In genomic region chr9:35863583-35863982, GRCh38 we compare ENCODE assay signal across 19 cellular contexts. TPM values are rescaled to one million over a fixed set of nuclear protein-coding genes. Genes with fewer than 3 reads are reported as not detected.
DNase-seq lines count a peak whose midpoint lies in the region; ATAC-seq, FAIRE-seq and TF ChIP-seq lines count a peak whose summit lies in the region.
"Had no signal": no experiment of that assay in that cellular context is flagged by ENCODE, and none has a peak within 500 bp of the region (broad histone marks: within the 10 kb centered on the region; RNA-seq: fewer than 3 reads in every experiment).

No MANE protein-coding gene starts in this region.

- CTCF ChIA-PET in HepG2 (lab: Yijun Ruan, JAX; ENCODE audit: low intra/inter-chr PET ratio, low total read pairs) = no interaction called here

- ATAC-seq in left ventricle myocardium superior = peak; percentile 43
- no peak for ATAC-seq in right cardiac atrium
- ATAC-seq in HepG2 = peak; percentile 45; the same call in 2 of the 3 replicates
- no peak for ATAC-seq in HG02623 (IDR thresholded peaks at IDR 0.05; ENCODE audit: unreplicated experiment)

- in situ Hi-C loops in HepG2 (cut with HindIII; ENCODE audit: extremely low pct_ligation_motif_present, low pct_unique_long_range_greater_than_20kb) = no loop called here

- no peaks in the 10 kb centered on the region for H3K27me3 ChIP-seq in right cardiac atrium (ENCODE audit: control insufficient read depth, insufficient read depth)
- H3K27me3 ChIP-seq in HepG2 (ENCODE audit: control insufficient read depth in 1 of 2, insufficient read depth in 2 of 2, low read length in 2 of 2) = peaks cover 1 to 16% of the 10 kb centered on the region in 2 experiments; a peak in 2 of 5 replicates
- H3K27me3 ChIP-seq: Peyer's patch had no signal

- DNase-seq in left ventricle myocardium superior = no peak
- DNase-seq in right cardiac atrium = no peak
- DNase-seq in activated CD8-positive, alpha-beta memory T cell treated with anti-CD3 and anti-CD28 coated beads, Interleukin-2, amount 50 U/mL, for 48 hours = peak; percentile 36
- no peak for DNase-seq in HepG2 (ENCODE audit: low spot score)
- no peak for DNase-seq in NCI-H526 (lab: John Stamatoyannopoulos, UW)
- DNase-seq in NCI-H1105 (lab: John Stamatoyannopoulos, UW) = no peak
- DNase-seq: C1 segment of cervical spinal cord; CD8-positive, alpha-beta memory T cell; NCI-H1436; NCI-H2029 treated with DMSO at 0.1 percent for 48 hours; NCI-H446 treated with DMSO at 0.1 percent for 48 hours; NK-92 treated with Interleukin-12 subunit alpha and Interleukin-12 subunit beta, amount 100 ng/mL, for 24 hours; Peyer's patch; SHP77; SK-N-SH had no signal

- H3K4me1 ChIP-seq in right cardiac atrium (ENCODE audit: control insufficient read depth, insufficient read depth, low read length) (no peaks in the 10 kb centered on the region), HepG2 (ENCODE audit: insufficient read depth, low read length) (0 out of 2 replicates have a peak, but pooled peaks cover 5% of the 10 kb centered on the region)
- H3K4me1 ChIP-seq: HAP-1, Peyer's patch had no signal

- no peaks in the 10 kb centered on the region for H3K9me3 ChIP-seq in right cardiac atrium (ENCODE audit: control insufficient read depth, low read length)
- no peaks in the 10 kb centered on the region for H3K9me3 ChIP-seq in HepG2 (ENCODE audit: low read length)
- H3K9me3 ChIP-seq: HAP-1, Peyer's patch, SK-N-SH had no signal

- no peak overlapping the region for H3K9ac ChIP-seq in HepG2 (ENCODE audit: insufficient read depth, low read depth, low read length)
- H3K9ac ChIP-seq: KMS-11, SK-N-SH had no signal

- no peak for TF ChIP-seq RAD21 in HepG2 (CRISPR knock-in tag; IDR thresholded peaks at IDR 0.05)

- H3K36me3 ChIP-seq in HepG2 (replicated peaks in 1 of 2; ENCODE audit: control insufficient read depth in 1 of 2, insufficient read depth in 2 of 2, low read length in 2 of 2) = no peaks in the 10 kb centered on the region
- H3K36me3 ChIP-seq: HAP-1, Peyer's patch had no signal

- POLR2A ChIA-PET in HepG2 (lab: Yijun Ruan, JAX) = no interaction called here

- no peak overlapping the region for H3K27ac ChIP-seq in right cardiac atrium (ENCODE audit: low read length)
- H3K27ac ChIP-seq in HepG2 (ENCODE audit: extremely low read length, insufficient read depth, low read length) = no peak overlapping the region
- H3K27ac ChIP-seq: KMS-11, Peyer's patch had no signal

- H3K79me2 ChIP-seq in HepG2 (ENCODE audit: insufficient read depth, low read length) = no peaks in the 10 kb centered on the region

- no peak for TF ChIP-seq POLR2A in HepG2 (IDR thresholded peaks at IDR 0.05; ENCODE audit: insufficient read depth in 1 of 2, low read depth in 2 of 2, low read length in 2 of 2)

- H4K20me1 ChIP-seq in HepG2 (ENCODE audit: insufficient read depth, low read length) = no peaks in the 10 kb centered on the region

- H2AFZ ChIP-seq in HepG2 (ENCODE audit: low read length) = no peak overlapping the region

- intact Hi-C loops in left ventricle myocardium superior (cut with micrococcal nuclease) (no loop called here), right cardiac atrium (cut with DNase I) (no loop called here), HepG2 (cut with micrococcal nuclease; ENCODE audit: unreplicated experiment) (no loop called here)

- TF ChIP-seq CTCF in HepG2 (CRISPR knock-in tag; IDR thresholded peaks at IDR 0.05) = no peak

- no peak for TF ChIP-seq EP300 in HepG2 (IDR thresholded peaks at IDR 0.05; ENCODE audit: low read depth in 2 of 2, low read length in 2 of 2)
- no peak for TF ChIP-seq EP300 in HepG2 (CRISPR knock-in tag; IDR thresholded peaks at IDR 0.05; ENCODE audit: borderline replicate concordance)

- H3K4me2 ChIP-seq in HepG2 (ENCODE audit: low read depth, low read length) = no peak overlapping the region
- H3K4me2 ChIP-seq: KMS-11, SK-N-SH had no signal

- FAIRE-seq in HepG2 (lab: Jason Lieb, UNC) = no peak

- 71% methylated on average over 8 of the region's 8 CpGs for WGBS in right cardiac atrium
- 10% methylated on average over 2 of the region's 8 CpGs for WGBS in HepG2 (ENCODE audit: low lambda C conversion rate)

- no TSS peak for BruUV-seq in HepG2 (replicated peaks; lab: Mats Ljungman, UMichigan)

- H3K4me3 ChIP-seq in right cardiac atrium (ENCODE audit: low read length) (no peak overlapping the region), HepG2 (replicated peaks in 1 of 3; ENCODE audit: insufficient read depth in 1 of 3, low read depth in 2 of 3, low read length in 3 of 3) (no peak overlapping the region)
- H3K4me3 ChIP-seq: HAP-1, Peyer's patch had no signal

RNA-seq across cellular contexts. Expression of gene OR13J1, which starts 6.6 kb away (rescaled TPM):
- not detected for total RNA-seq in left ventricle myocardium superior
- total RNA-seq in right cardiac atrium = not detected
- not detected for polyA plus RNA-seq in right cardiac atrium
- not detected in 2 replicates for total RNA-seq in HepG2 (2016; rRNA removed; fragmentation: Illumina TruSeq; extraction: Trizol)
- total RNA-seq in HepG2 (2016; cell fraction: cytosol; rRNA removed; fragmentation: Illumina TruSeq; extraction: Trizol; ENCODE audit: low read depth) = not detected in 2 replicates
- total RNA-seq in HepG2 (2016; cell fraction: insoluble cytoplasmic fraction; rRNA removed; fragmentation: Illumina TruSeq; extraction: Trizol) = not detected in 2 replicates
- not detected in 2 replicates for total RNA-seq in HepG2 (2016; cell fraction: membrane; rRNA removed; fragmentation: Illumina TruSeq; extraction: Trizol)
- not detected in 2 replicates for total RNA-seq in HepG2 (2016; cell fraction: nucleus; rRNA removed; fragmentation: Illumina TruSeq; extraction: Trizol)
- not detected in 2 replicates for polyA plus RNA-seq in HepG2 (2011; rRNA removed)
- polyA plus RNA-seq in HepG2 (2011; cell fraction: cytosol; rRNA removed) = not detected in 2 replicates
- polyA plus RNA-seq in HepG2 (2011; cell fraction: nucleus; rRNA removed) = not detected in 2 replicates
- polyA plus RNA-seq in HepG2 (2012) = not detected in 2 replicates
- polyA plus RNA-seq in HepG2 (2016; cell fraction: cytosol; fragmentation: Illumina TruSeq; extraction: Trizol; ENCODE audit: low read depth) = not detected in 2 replicates
- polyA plus RNA-seq in HepG2 (2016; cell fraction: insoluble cytoplasmic fraction; fragmentation: Illumina TruSeq; extraction: Trizol; ENCODE audit: low read depth) = not detected in 2 replicates
- not detected in 2 replicates for polyA plus RNA-seq in HepG2 (2016; cell fraction: membrane; fragmentation: Illumina TruSeq; extraction: Trizol; ENCODE audit: low read depth)
- polyA plus RNA-seq in HepG2 (2016; cell fraction: nucleus; fragmentation: Illumina TruSeq; extraction: Trizol; ENCODE audit: insufficient read depth, low read depth) = not detected in 2 replicates
- polyA minus RNA-seq in HepG2 (2011; rRNA and poly(A)+ RNA removed; ENCODE audit: low replicate concordance) = not detected in 2 replicates
- polyA minus RNA-seq in HepG2 (2011; cell fraction: cytosol; rRNA and poly(A)+ RNA removed) = not detected in 2 replicates
- polyA minus RNA-seq in HepG2 (2011; cell fraction: nucleus; rRNA and poly(A)+ RNA removed) = not detected in 2 replicates
- total RNA-seq: CD8-positive, alpha-beta memory T cell; M059J; Peyer's patch had no signal
- polyA plus RNA-seq: CD8-positive, alpha-beta memory T cell; SK-N-SH had no signal

RNA-seq across cellular contexts. Expression of gene TMEM8B, which starts 34.6 kb away (rescaled TPM):
- 15.9 TPM for total RNA-seq in left ventricle myocardium superior
- 10 to 100 TPM; 19.5 to 21.3 (median 21.0) TPM for total RNA-seq in right cardiac atrium
- 12.7 TPM for polyA plus RNA-seq in right cardiac atrium
- total RNA-seq in HepG2 (2016; rRNA removed; fragmentation: Illumina TruSeq; extraction: Trizol) = 1.5 and 2.1 TPM in 2 replicates
- 1.6 TPM in 2 replicates for total RNA-seq in HepG2 (2016; cell fraction: cytosol; rRNA removed; fragmentation: Illumina TruSeq; extraction: Trizol; ENCODE audit: low read depth)
- total RNA-seq in HepG2 (2016; cell fraction: insoluble cytoplasmic fraction; rRNA removed; fragmentation: Illumina TruSeq; extraction: Trizol) = 0.91 and 1.5 TPM in 2 replicates
- total RNA-seq in HepG2 (2016; cell fraction: membrane; rRNA removed; fragmentation: Illumina TruSeq; extraction: Trizol) = 2.0 and 2.1 TPM in 2 replicates
- total RNA-seq in HepG2 (2016; cell fraction: nucleus; rRNA removed; fragmentation: Illumina TruSeq; extraction: Trizol) = 2.3 and 3.3 TPM in 2 replicates
- polyA plus RNA-seq in HepG2 (2011; rRNA removed) = 2.7 and 3.9 TPM in 2 replicates
- 2.2 and 3.1 TPM in 2 replicates for polyA plus RNA-seq in HepG2 (2011; cell fraction: cytosol; rRNA removed)
- polyA plus RNA-seq in HepG2 (2011; cell fraction: nucleus; rRNA removed) = 9.3 and 11.8 TPM in 2 replicates
- 5.9 and 6.5 TPM in 2 replicates for polyA plus RNA-seq in HepG2 (2012)
- 2.5 and 2.9 TPM in 2 replicates for polyA plus RNA-seq in HepG2 (2016; cell fraction: cytosol; fragmentation: Illumina TruSeq; extraction: Trizol; ENCODE audit: low read depth)
- polyA plus RNA-seq in HepG2 (2016; cell fraction: insoluble cytoplasmic fraction; fragmentation: Illumina TruSeq; extraction: Trizol; ENCODE audit: low read depth) = 2.5 and 3.9 TPM in 2 replicates
- polyA plus RNA-seq in HepG2 (2016; cell fraction: membrane; fragmentation: Illumina TruSeq; extraction: Trizol; ENCODE audit: low read depth) = 4.6 and 5.4 TPM in 2 replicates
- 4.5 and 5.5 TPM in 2 replicates for polyA plus RNA-seq in HepG2 (2016; cell fraction: nucleus; fragmentation: Illumina TruSeq; extraction: Trizol; ENCODE audit: insufficient read depth, low read depth)
- 2.5 and 7.0 TPM in 2 replicates for polyA minus RNA-seq in HepG2 (2011; rRNA and poly(A)+ RNA removed; ENCODE audit: low replicate concordance)
- 1.8 and 2.8 TPM in 2 replicates for polyA minus RNA-seq in HepG2 (2011; cell fraction: cytosol; rRNA and poly(A)+ RNA removed)
- 5.0 and 5.8 TPM in 2 replicates for polyA minus RNA-seq in HepG2 (2011; cell fraction: nucleus; rRNA and poly(A)+ RNA removed)

RNA-seq across cellular contexts. Expression of gene FAM221B, which starts 35.1 kb away (rescaled TPM):
- not detected for total RNA-seq in left ventricle myocardium superior
- not detected for total RNA-seq in right cardiac atrium
- not detected for polyA plus RNA-seq in right cardiac atrium
- total RNA-seq in HepG2 (2016; rRNA removed; fragmentation: Illumina TruSeq; extraction: Trizol) = not detected in 2 replicates
- total RNA-seq in HepG2 (2016; cell fraction: cytosol; rRNA removed; fragmentation: Illumina TruSeq; extraction: Trizol; ENCODE audit: low read depth) = not detected in 2 replicates
- not detected in 2 replicates for total RNA-seq in HepG2 (2016; cell fraction: insoluble cytoplasmic fraction; rRNA removed; fragmentation: Illumina TruSeq; extraction: Trizol)
- total RNA-seq in HepG2 (2016; cell fraction: membrane; rRNA removed; fragmentation: Illumina TruSeq; extraction: Trizol) = not detected in 2 replicates
- not detected in 2 replicates for total RNA-seq in HepG2 (2016; cell fraction: nucleus; rRNA removed; fragmentation: Illumina TruSeq; extraction: Trizol)
- polyA plus RNA-seq in HepG2 (2011; rRNA removed) = not detected in 2 replicates
- polyA plus RNA-seq in HepG2 (2011; cell fraction: cytosol; rRNA removed) = not detected in 2 replicates
- polyA plus RNA-seq in HepG2 (2011; cell fraction: nucleus; rRNA removed) = not detected in 2 replicates
- 0.11 and 0.15 TPM in 2 replicates for polyA plus RNA-seq in HepG2 (2012)
- polyA plus RNA-seq in HepG2 (2016; cell fraction: cytosol; fragmentation: Illumina TruSeq; extraction: Trizol; ENCODE audit: low read depth) = not detected in 2 replicates
- polyA plus RNA-seq in HepG2 (2016; cell fraction: insoluble cytoplasmic fraction; fragmentation: Illumina TruSeq; extraction: Trizol; ENCODE audit: low read depth) = not detected in 2 replicates
- not detected in 2 replicates for polyA plus RNA-seq in HepG2 (2016; cell fraction: membrane; fragmentation: Illumina TruSeq; extraction: Trizol; ENCODE audit: low read depth)
- polyA plus RNA-seq in HepG2 (2016; cell fraction: nucleus; fragmentation: Illumina TruSeq; extraction: Trizol; ENCODE audit: insufficient read depth, low read depth) = not detected in 2 replicates
- not detected in 2 replicates for polyA minus RNA-seq in HepG2 (2011; rRNA and poly(A)+ RNA removed; ENCODE audit: low replicate concordance)
- not detected in 2 replicates for polyA minus RNA-seq in HepG2 (2011; cell fraction: cytosol; rRNA and poly(A)+ RNA removed)
- polyA minus RNA-seq in HepG2 (2011; cell fraction: nucleus; rRNA and poly(A)+ RNA removed) = not detected in 2 replicates
- total RNA-seq: CD8-positive, alpha-beta memory T cell; M059J; Peyer's patch had no signal
- polyA plus RNA-seq: CD8-positive, alpha-beta memory T cell; SK-N-SH had no signal

RNA-seq across cellular contexts. Expression of gene HRCT1, which starts 42.4 kb away (rescaled TPM):
- total RNA-seq in left ventricle myocardium superior = 9.0 TPM
- total RNA-seq in right cardiac atrium = 1 to 10 TPM; 2.0 to 5.9 (median 5.1) TPM
- 3.3 TPM for polyA plus RNA-seq in right cardiac atrium
- not detected in 2 replicates for total RNA-seq in HepG2 (2016; rRNA removed; fragmentation: Illumina TruSeq; extraction: Trizol)
- not detected in 2 replicates for total RNA-seq in HepG2 (2016; cell fraction: cytosol; rRNA removed; fragmentation: Illumina TruSeq; extraction: Trizol; ENCODE audit: low read depth)
- not detected in 2 replicates for total RNA-seq in HepG2 (2016; cell fraction: insoluble cytoplasmic fraction; rRNA removed; fragmentation: Illumina TruSeq; extraction: Trizol)
- total RNA-seq in HepG2 (2016; cell fraction: membrane; rRNA removed; fragmentation: Illumina TruSeq; extraction: Trizol) = 0.21 TPM in 1 of 2 replicates, not detected in the other
- 0.41 and 0.43 TPM in 2 replicates for total RNA-seq in HepG2 (2016; cell fraction: nucleus; rRNA removed; fragmentation: Illumina TruSeq; extraction: Trizol)
- polyA plus RNA-seq in HepG2 (2011; rRNA removed) = 0.13 and 0.44 TPM in 2 replicates
- polyA plus RNA-seq in HepG2 (2011; cell fraction: cytosol; rRNA removed) = 0.23 TPM in 1 of 2 replicates, not detected in the other
- 0.21 TPM in 1 of 2 replicates, not detected in the other for polyA plus RNA-seq in HepG2 (2011; cell fraction: nucleus; rRNA removed)
- polyA plus RNA-seq in HepG2 (2012) = 0.35 TPM in 1 of 2 replicates, not detected in the other
- 0.26 and 0.28 TPM in 2 replicates for polyA plus RNA-seq in HepG2 (2016; cell fraction: cytosol; fragmentation: Illumina TruSeq; extraction: Trizol; ENCODE audit: low read depth)
- polyA plus RNA-seq in HepG2 (2016; cell fraction: insoluble cytoplasmic fraction; fragmentation: Illumina TruSeq; extraction: Trizol; ENCODE audit: low read depth) = 0.35 and 0.46 TPM in 2 replicates
- 0.41 and 0.42 TPM in 2 replicates for polyA plus RNA-seq in HepG2 (2016; cell fraction: membrane; fragmentation: Illumina TruSeq; extraction: Trizol; ENCODE audit: low read depth)
- polyA plus RNA-seq in HepG2 (2016; cell fraction: nucleus; fragmentation: Illumina TruSeq; extraction: Trizol; ENCODE audit: insufficient read depth, low read depth) = 0.53 TPM in 1 of 2 replicates, not detected in the other
- polyA minus RNA-seq in HepG2 (2011; rRNA and poly(A)+ RNA removed; ENCODE audit: low replicate concordance) = 0.44 TPM in 1 of 2 replicates, not detected in the other
- polyA minus RNA-seq in HepG2 (2011; cell fraction: cytosol; rRNA and poly(A)+ RNA removed) = not detected in 2 replicates
- polyA minus RNA-seq in HepG2 (2011; cell fraction: nucleus; rRNA and poly(A)+ RNA removed) = not detected in 2 replicates
- total RNA-seq: CD8-positive, alpha-beta memory T cell had no signal
- polyA plus RNA-seq: CD8-positive, alpha-beta memory T cell had no signal

RNA-seq across cellular contexts. Expression of gene SPAAR, which starts 45.7 kb away (rescaled TPM):
- total RNA-seq in left ventricle myocardium superior (9.8 TPM), right cardiac atrium (1 to 10 TPM; 3.7 to 8.0 (median 5.8) TPM), HepG2 (2016; rRNA removed; fragmentation: Illumina TruSeq; extraction: Trizol) (0.07 TPM in 1 of 2 replicates, not detected in the other)
- polyA plus RNA-seq in right cardiac atrium (8.7 TPM), HepG2 (2011; rRNA removed) (not detected in 2 replicates)
- total RNA-seq in HepG2 (2016; cell fraction: cytosol; rRNA removed; fragmentation: Illumina TruSeq; extraction: Trizol; ENCODE audit: low read depth) = not detected in 2 replicates
- total RNA-seq in HepG2 (2016; cell fraction: insoluble cytoplasmic fraction; rRNA removed; fragmentation: Illumina TruSeq; extraction: Trizol) = not detected in 2 replicates
- not detected in 2 replicates for total RNA-seq in HepG2 (2016; cell fraction: membrane; rRNA removed; fragmentation: Illumina TruSeq; extraction: Trizol)
- not detected in 2 replicates for total RNA-seq in HepG2 (2016; cell fraction: nucleus; rRNA removed; fragmentation: Illumina TruSeq; extraction: Trizol)
- not detected in 2 replicates for polyA plus RNA-seq in HepG2 (2011; cell fraction: cytosol; rRNA removed)
- polyA plus RNA-seq in HepG2 (2011; cell fraction: nucleus; rRNA removed) = not detected in 2 replicates
- not detected in 2 replicates for polyA plus RNA-seq in HepG2 (2012)
- not detected in 2 replicates for polyA plus RNA-seq in HepG2 (2016; cell fraction: cytosol; fragmentation: Illumina TruSeq; extraction: Trizol; ENCODE audit: low read depth)
- not detected in 2 replicates for polyA plus RNA-seq in HepG2 (2016; cell fraction: insoluble cytoplasmic fraction; fragmentation: Illumina TruSeq; extraction: Trizol; ENCODE audit: low read depth)
- polyA plus RNA-seq in HepG2 (2016; cell fraction: membrane; fragmentation: Illumina TruSeq; extraction: Trizol; ENCODE audit: low read depth) = not detected in 2 replicates
- not detected in 2 replicates for polyA plus RNA-seq in HepG2 (2016; cell fraction: nucleus; fragmentation: Illumina TruSeq; extraction: Trizol; ENCODE audit: insufficient read depth, low read depth)
- 0.21 TPM in 1 of 2 replicates, not detected in the other for polyA minus RNA-seq in HepG2 (2011; rRNA and poly(A)+ RNA removed; ENCODE audit: low replicate concordance)
- polyA minus RNA-seq in HepG2 (2011; cell fraction: cytosol; rRNA and poly(A)+ RNA removed) = not detected in 2 replicates
- not detected in 2 replicates for polyA minus RNA-seq in HepG2 (2011; cell fraction: nucleus; rRNA and poly(A)+ RNA removed)
- total RNA-seq: CD8-positive, alpha-beta memory T cell; M059J had no signal
- polyA plus RNA-seq: CD8-positive, alpha-beta memory T cell had no signal

Comparison
In these comparisons a context has a peak if more than half of its experiments do, and no peak if none do; other contexts are left out.
1. ATAC-seq: peak in left ventricle myocardium superior (single experiment) and HepG2 (single experiment); none in right cardiac atrium (0 of 2) and HG02623 (single experiment).